In the genomic region with DNA sequence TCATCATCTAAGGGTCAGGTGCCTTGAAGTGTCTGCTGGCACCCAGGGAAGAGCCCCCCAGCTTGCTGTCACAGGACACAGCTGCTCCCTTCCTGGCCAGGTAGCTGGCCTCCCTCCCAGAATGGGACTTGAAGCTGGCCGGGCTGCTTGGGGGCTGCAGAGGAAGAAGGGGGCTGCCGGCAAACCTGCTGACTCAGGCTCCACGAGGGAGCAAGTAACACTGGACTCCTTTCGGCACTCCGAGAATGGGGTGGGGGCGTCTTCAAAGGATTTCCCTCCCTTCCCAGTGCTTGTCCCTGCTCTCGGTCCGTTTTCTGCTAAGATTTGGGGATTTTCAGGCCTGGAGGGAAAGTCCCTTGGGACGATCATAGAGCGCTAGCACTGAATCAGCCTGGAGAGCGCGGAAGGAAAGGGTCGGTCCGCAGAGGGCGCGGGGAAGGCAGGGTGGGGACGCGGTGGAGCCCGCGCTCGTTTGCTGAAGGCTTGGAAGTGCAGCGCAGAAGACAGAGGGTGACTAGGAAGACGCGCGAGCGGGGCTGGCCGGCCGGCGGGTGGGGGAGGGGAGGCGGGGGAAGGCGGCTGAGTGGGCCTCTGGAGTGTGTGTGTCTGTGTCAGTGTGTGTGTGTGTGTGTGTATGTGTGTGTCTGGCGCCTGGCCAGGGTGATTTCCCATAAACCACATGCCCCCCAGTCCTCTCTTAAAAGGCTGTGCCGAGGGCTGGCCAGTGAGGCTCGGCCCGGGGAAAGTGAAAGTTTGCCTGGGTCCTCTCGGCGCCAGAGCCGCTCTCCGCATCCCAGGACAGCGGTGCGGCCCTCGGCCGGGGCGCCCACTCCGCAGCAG, we compare ENCODE assay signal across 8 cellular contexts. TPM values are rescaled to one million over a fixed set of nuclear protein-coding genes. Genes with fewer than 3 reads are reported as not detected.
DNase-seq lines count a peak whose midpoint lies in the region; ATAC-seq and TF ChIP-seq lines count a peak whose summit lies in the region.

A gene with protein sequence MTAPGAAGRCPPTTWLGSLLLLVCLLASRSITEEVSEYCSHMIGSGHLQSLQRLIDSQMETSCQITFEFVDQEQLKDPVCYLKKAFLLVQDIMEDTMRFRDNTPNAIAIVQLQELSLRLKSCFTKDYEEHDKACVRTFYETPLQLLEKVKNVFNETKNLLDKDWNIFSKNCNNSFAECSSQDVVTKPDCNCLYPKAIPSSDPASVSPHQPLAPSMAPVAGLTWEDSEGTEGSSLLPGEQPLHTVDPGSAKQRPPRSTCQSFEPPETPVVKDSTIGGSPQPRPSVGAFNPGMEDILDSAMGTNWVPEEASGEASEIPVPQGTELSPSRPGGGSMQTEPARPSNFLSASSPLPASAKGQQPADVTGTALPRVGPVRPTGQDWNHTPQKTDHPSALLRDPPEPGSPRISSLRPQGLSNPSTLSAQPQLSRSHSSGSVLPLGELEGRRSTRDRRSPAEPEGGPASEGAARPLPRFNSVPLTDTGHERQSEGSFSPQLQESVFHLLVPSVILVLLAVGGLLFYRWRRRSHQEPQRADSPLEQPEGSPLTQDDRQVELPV (plus strand): TSS at position 727 of the 840 bp plus-strand sequence. CDS start 175 bp downstream, outside the sequence.

- in situ Hi-C loops in KBM-7 (cut with MboI; ENCODE audit: low pct_unique_long_range_greater_than_20kb, low sequenced_read_pairs), result no loop called here

- H3K4me1 ChIP-seq in ES-I3 (ENCODE audit: insufficient read depth, low read length) (no peaks in the 10 kb centered on the region; the same call in 1 of the 2 replicates), smooth muscle cell (ENCODE audit: low read depth) (peaks cover 5% of the 10 kb centered on the region)

- peaks cover 36% of the 10 kb centered on the region for H4K20me1 ChIP-seq in smooth muscle cell (ENCODE audit: low read depth)

- peak within 1 kb of the TSS; percentile 31 for H2AFZ ChIP-seq in smooth muscle cell (ENCODE audit: low read depth)

- H3K9ac ChIP-seq in ES-I3 (ENCODE audit: low read depth, low read length) (peak within 1 kb of the TSS; percentile 70), smooth muscle cell (ENCODE audit: low read depth) (peak within 1 kb of the TSS; percentile 76)

- peak within 1 kb of the TSS; percentile 76 for H3K4me3 ChIP-seq in smooth muscle cell

- H3K4me2 ChIP-seq in smooth muscle cell, result peak within 1 kb of the TSS; percentile 92

- no peak for ATAC-seq in GM18858 (IDR thresholded peaks at IDR 0.05; ENCODE audit: unreplicated experiment)

- whole genome bisulfite sequencing in smooth muscle cell (ENCODE audit: low lambda C conversion rate), result 2% methylated on average over 44 of the region's 45 CpGs

- no peak for TF ChIP-seq CTCF in smooth muscle cell (IDR thresholded peaks at IDR 0.05; ENCODE audit: borderline replicate concordance, insufficient read depth, poor library complexity, severe bottlenecking)

- H3K9me3 ChIP-seq in ES-I3 (ENCODE audit: control insufficient read depth, insufficient read depth, low read length) (no peaks in the 10 kb centered on the region), smooth muscle cell (replicated peaks; ENCODE audit: low read depth) (no peaks in the 10 kb centered on the region)

- H3F3A ChIP-seq in smooth muscle cell (ENCODE audit: low read depth), result no peaks in the 10 kb centered on the region

- H3K27me3 ChIP-seq in smooth muscle cell (ENCODE audit: low read depth), result no peaks in the 10 kb centered on the region

- peaks cover 38% of the 10 kb centered on the region for H3K79me2 ChIP-seq in smooth muscle cell (ENCODE audit: low read depth)

- DNase-seq in KBM-7 (peak; percentile 77), caudate nucleus (lab: John Stamatoyannopoulos, UW) (peak in 55 of 61 donors; percentile 16 to 89 (median 58)), inferior parietal cortex (ENCODE audit: extremely low spot score) (peak; percentile 44), smooth muscle cell (lab: John Stamatoyannopoulos, UW; ENCODE audit: unreplicated experiment) (peak; percentile 73), NCI-H345 (lab: John Stamatoyannopoulos, UW) (no peak)
- peak; percentile 59 for DNase-seq in activated CD4-positive, CD25-positive, alpha-beta regulatory T cell treated with anti-CD3 and anti-CD28 coated beads, Interleukin-2, amount 50 U/mL, for 72 hours

- H3K36me3 ChIP-seq in ES-I3 (ENCODE audit: insufficient read depth, low read length) (no peaks in the 10 kb centered on the region), smooth muscle cell (ENCODE audit: low read depth) (no peaks in the 10 kb centered on the region)

- peak within 1 kb of the TSS; percentile 68 for H3K27ac ChIP-seq in caudate nucleus (ENCODE audit: low read depth, low read length)
- H3K27ac ChIP-seq in smooth muscle cell (ENCODE audit: low read depth), result no peak within 1 kb of the TSS

RNA-seq across cellular contexts. Expression of the gene that starts here (rescaled TPM):
- 30.9 and 43.4 TPM in 2 replicates for total RNA-seq in smooth muscle cell
- 17.1 and 22.4 TPM in 2 replicates for polyA plus RNA-seq in smooth muscle cell
